In genomic region chr2:20618886-20619521, GRCh38 we compare ENCODE assay signal across 11 cellular contexts. TPM values are rescaled to one million over a fixed set of nuclear protein-coding genes. Genes with fewer than 3 reads are reported as not detected.
DNase-seq lines count a peak whose midpoint lies in the region; ATAC-seq and TF ChIP-seq lines count a peak whose summit lies in the region.
"Had no signal": no experiment of that assay in that cellular context is flagged by ENCODE, and none has a peak within 500 bp of the region (broad histone marks: within the 10 kb centered on the region; RNA-seq: fewer than 3 reads in every experiment).

No MANE protein-coding gene starts in this region.

- peak overlapping the region; percentile 89 for H3K9ac ChIP-seq in muscle layer of colon (ENCODE audit: low read length)

- H3K36me3 ChIP-seq in Peyer's patch = peaks cover 0 to 33% (median 0%) of the 10 kb centered on the region in 3 donors
- peaks cover 6 to 52% (median 14%) of the 10 kb centered on the region in 3 donors for H3K36me3 ChIP-seq in esophagus squamous epithelium
- H3K36me3 ChIP-seq in muscle layer of colon (ENCODE audit: insufficient read depth, low read length) = peaks cover 51% of the 10 kb centered on the region
- H3K36me3 ChIP-seq in suprapubic skin = peaks cover 36% of the 10 kb centered on the region

- no peak for ATAC-seq in HG03565 (IDR thresholded peaks at IDR 0.05; ENCODE audit: unreplicated experiment)
- ATAC-seq: esophagus mucosa, T-helper 17 cell had no signal

- H3K4me3 ChIP-seq in Peyer's patch = no peak overlapping the region
- H3K4me3 ChIP-seq in esophagus squamous epithelium = no peak overlapping the region
- H3K4me3 ChIP-seq in muscle layer of colon (ENCODE audit: low read depth in 1 of 2, low read length in 2 of 2) = no peak overlapping the region
- no peak overlapping the region for H3K4me3 ChIP-seq in suprapubic skin

- H3K27me3 ChIP-seq in Peyer's patch (no peaks in the 10 kb centered on the region), esophagus squamous epithelium (no peaks in the 10 kb centered on the region), muscle layer of colon (ENCODE audit: control insufficient read depth in 1 of 2, insufficient read depth in 2 of 2, low read length in 2 of 2) (no peaks in the 10 kb centered on the region), suprapubic skin (no peaks in the 10 kb centered on the region)

- no peaks in the 10 kb centered on the region for H3K9me3 ChIP-seq in Peyer's patch
- no peaks in the 10 kb centered on the region for H3K9me3 ChIP-seq in esophagus squamous epithelium
- no peaks in the 10 kb centered on the region for H3K9me3 ChIP-seq in muscle layer of colon (ENCODE audit: low read length)
- H3K9me3 ChIP-seq in suprapubic skin = no peaks in the 10 kb centered on the region

- WGBS in esophagus squamous epithelium, 2 donors = 80 to 100% methylated on average over 1 of the region's 15 CpGs
- 71% methylated on average over 9 of the region's 15 CpGs for WGBS in suprapubic skin

- peak in 2 of 3 donors; percentile 43 to 45 for DNase-seq in Peyer's patch
- DNase-seq in esophagus squamous epithelium (lab: John Stamatoyannopoulos, UW) = no peak
- peak; percentile 66 to 71 for DNase-seq in suprapubic skin (ENCODE audit: low spot score in 2 of 2)
- no peak for DNase-seq in iPS-NIHi11 (ENCODE audit: low spot score)
- no peak for DNase-seq in activated T-cell treated with anti-CD3 and anti-CD28 coated beads for 4 hours
- no peak for DNase-seq in GM10266 (ENCODE audit: extremely low spot score)
- DNase-seq: NCI-H1092 treated with DMSO at 0.1 percent for 48 hours had no signal

- no peak for TF ChIP-seq POLR2A in Peyer's patch (IDR thresholded peaks at IDR 0.05)
- no peak for TF ChIP-seq POLR2A in esophagus squamous epithelium (IDR thresholded peaks at IDR 0.05)
- TF ChIP-seq POLR2A in suprapubic skin (IDR thresholded peaks at IDR 0.05) = no peak

- H3K4me1 ChIP-seq in Peyer's patch (peaks cover 0 to 47% (median 3%) of the 10 kb centered on the region in 4 donors), esophagus squamous epithelium (peaks cover 50 to 81% (median 54%) of the 10 kb centered on the region in 3 donors), muscle layer of colon (ENCODE audit: insufficient read depth, low read length) (peaks cover 73% of the 10 kb centered on the region), suprapubic skin (peaks cover 80% of the 10 kb centered on the region)

- no peak for TF ChIP-seq CTCF in Peyer's patch (IDR thresholded peaks at IDR 0.05)
- TF ChIP-seq CTCF in esophagus squamous epithelium (IDR thresholded peaks at IDR 0.05) = no peak
- TF ChIP-seq CTCF in suprapubic skin (IDR thresholded peaks at IDR 0.05) = no peak
- TF ChIP-seq CTCF in GM10266 (IDR thresholded peaks at IDR 0.05; ENCODE audit: control insufficient read depth, insufficient read depth, low read depth, missing control alignments) = no peak

- no peak for TF ChIP-seq EP300 in suprapubic skin (IDR thresholded peaks at IDR 0.05)

- intact Hi-C loops in esophagus squamous epithelium (cut with DNase I) = no loop called here

- H3K27ac ChIP-seq in Peyer's patch (peak overlapping the region; percentile 68 to 97 (median 84)), esophagus squamous epithelium (peak overlapping the region; percentile 81 to 96 (median 92)), muscle layer of colon (ENCODE audit: low read depth, low read length) (peak overlapping the region; percentile 99), suprapubic skin (peak overlapping the region; percentile 90)

RNA-seq across cellular contexts. Expression of gene HS1BP3, which starts 31.9 kb away (rescaled TPM):
- 10 to 100 TPM; 33.1 to 63.0 (median 41.0) TPM for total RNA-seq in Peyer's patch
- 10 to 100 TPM in 3 of 4 donors, 1 to 10 TPM in 1; 7.9 to 22.1 (median 16.9) TPM for total RNA-seq in esophagus squamous epithelium
- total RNA-seq in suprapubic skin = 10 to 100 TPM; 23.3 to 38.2 (median 34.2) TPM

RNA-seq across cellular contexts. Expression of gene GDF7, which starts 47.9 kb away (rescaled TPM):
- total RNA-seq in Peyer's patch (1 to 10 TPM in 1 of 4 donors, under 1 TPM in 3; 0.09 to 1.7 (median 0.38) TPM), esophagus squamous epithelium (1 to 10 TPM in 2 of 4 donors, under 1 TPM in 2; 0.26 to 1.9 (median 0.78) TPM), suprapubic skin (1 to 10 TPM; 1.9 to 3.1 (median 2.4) TPM)

Comparison
In these comparisons a context has a peak if more than half of its experiments do, and no peak if none do; other contexts are left out.
1. DNase-seq: peak in Peyer's patch (2 of 3) and suprapubic skin (2 of 2); none in esophagus squamous epithelium (single experiment), iPS-NIHi11 (single experiment), activated T-cell treated with anti-CD3 and anti-CD28 coated beads for 4 hours (single experiment) and GM10266 (single experiment).
2. Peak in every context shown above with its lines, with median percentiles within 50 percentile points of each other: H3K27ac ChIP-seq.